26 cellular contexts compared by ENCODE assay signal in genomic region chr3:44048949-44049348, GRCh38.
"Had no signal": no experiment of that assay in that cellular context is flagged by ENCODE, and none has a peak within 500 bp of the region (broad histone marks: within the 10 kb centered on the region; RNA-seq: fewer than 3 reads in every experiment).

No MANE protein-coding gene starts in this region.

- H3K4me1 ChIP-seq: esophagus muscularis mucosa, prostate gland, sigmoid colon, stomach, tibial artery, uterus had no signal

- H3K36me3 Mint-ChIP-seq: activated CD4-positive, alpha-beta memory T cell treated with anti-CD3 and anti-CD28 coated beads for 36 hours; stimulated activated effector memory CD8-positive, alpha-beta T cell treated with anti-CD3 and anti-CD28 coated beads, Interleukin-12 subunit alpha, Interleukin-12 subunit beta, amount 100 ng/mL, for 72 hours had no signal

- H3K4me1 Mint-ChIP-seq: activated CD4-positive, alpha-beta T cell treated with anti-CD3 and anti-CD28 coated beads, Interleukin-2, amount 10 ng/mL, durations not matched to agents 24 days and 14 days; stimulated activated effector memory CD8-positive, alpha-beta T cell treated with anti-CD3 and anti-CD28 coated beads, Interleukin-12 subunit alpha, Interleukin-12 subunit beta, amount 100 ng/mL, for 72 hours had no signal

- H3K36me3 ChIP-seq: esophagus muscularis mucosa, heart right ventricle, neutrophil, prostate gland, sigmoid colon, stomach, tibial artery, uterus had no signal

- ATAC-seq: foreskin keratinocyte, heart right ventricle, T-helper 17 cell had no signal

- H3K9me3 Mint-ChIP-seq: activated CD4-positive, alpha-beta memory T cell treated with anti-CD3 and anti-CD28 coated beads for 36 hours; activated CD4-positive, alpha-beta T cell treated with anti-CD3 and anti-CD28 coated beads, Interleukin-2, amount 10 ng/mL, durations not matched to agents 24 days and 14 days; activated T-helper 1 cell treated with anti-CD3 and anti-CD28 coated beads, Interleukin-12 subunit alpha, Interleukin-12 subunit beta, Interleukin-2, Interleukin-4 antibody, amounts not matched to agents 30 ng/mL and 10 ng/mL and 1 ng/mL, durations not matched to agents 14 hours and 24 hours and 36 hours; nephron progenitor cell; stimulated activated effector memory CD8-positive, alpha-beta T cell treated with anti-CD3 and anti-CD28 coated beads, Interleukin-12 subunit alpha, Interleukin-12 subunit beta, amount 100 ng/mL, for 72 hours had no signal

- DNase-seq: activated CD4-positive, alpha-beta memory T cell treated with anti-CD3 and anti-CD28 coated beads for 36 hours; activated CD4-positive, alpha-beta T cell treated with anti-CD3 and anti-CD28 coated beads, Interleukin-2, amount 10 ng/mL, durations not matched to agents 24 days and 14 days; activated CD4-positive, CD25-positive, alpha-beta regulatory T cell treated with anti-CD3 and anti-CD28 coated beads, Interleukin-2, amount 50 U/mL, for 72 hours; activated CD8-positive, alpha-beta memory T cell treated with anti-CD3 and anti-CD28 coated beads, Interleukin-2, amount 50 U/mL, for 4 hours; activated gamma-delta T cell; activated naive CD4-positive, alpha-beta T cell treated with anti-CD3 and anti-CD28 coated beads, Interleukin-2, amount 50 U/mL, for 16 hours; activated T-cell treated with anti-CD3 and anti-CD28 coated beads, Interleukin-2, amount 50 U/mL, for 1 hour; amniotic stem cell; dermis blood vessel endothelial cell; effector CD4-positive, alpha-beta T cell; heart right ventricle; nephron progenitor cell; sigmoid colon; small intestine; stimulated activated CD4-positive, alpha-beta T cell treated with anti-CD3 and anti-CD28 coated beads, Interleukin-4, amount 100 ng/mL, for 24 hours; stomach; T-helper 17 cell; T1000; tibial artery; uterus had no signal

- H3K4me3 Mint-ChIP-seq: activated CD4-positive, alpha-beta memory T cell treated with anti-CD3 and anti-CD28 coated beads for 36 hours; activated CD4-positive, alpha-beta T cell treated with anti-CD3 and anti-CD28 coated beads, Interleukin-2, amount 10 ng/mL, durations not matched to agents 24 days and 14 days; activated T-helper 1 cell treated with anti-CD3 and anti-CD28 coated beads, Interleukin-12 subunit alpha, Interleukin-12 subunit beta, Interleukin-2, Interleukin-4 antibody, amounts not matched to agents 30 ng/mL and 10 ng/mL and 1 ng/mL, durations not matched to agents 14 hours and 24 hours and 36 hours; nephron progenitor cell; stimulated activated effector memory CD8-positive, alpha-beta T cell treated with anti-CD3 and anti-CD28 coated beads, Interleukin-12 subunit alpha, Interleukin-12 subunit beta, amount 100 ng/mL, for 72 hours; T-helper 17 cell had no signal

- H3K4me3 ChIP-seq: esophagus muscularis mucosa, heart right ventricle, prostate gland, sigmoid colon, stomach, tibial artery, uterus had no signal

- H3K27ac Mint-ChIP-seq: activated CD4-positive, alpha-beta memory T cell treated with anti-CD3 and anti-CD28 coated beads for 36 hours; activated CD4-positive, alpha-beta T cell treated with anti-CD3 and anti-CD28 coated beads, Interleukin-2, amount 10 ng/mL, durations not matched to agents 24 days and 14 days; activated T-helper 1 cell treated with anti-CD3 and anti-CD28 coated beads, Interleukin-12 subunit alpha, Interleukin-12 subunit beta, Interleukin-2, Interleukin-4 antibody, amounts not matched to agents 30 ng/mL and 10 ng/mL and 1 ng/mL, durations not matched to agents 14 hours and 24 hours and 36 hours; nephron progenitor cell; stimulated activated effector memory CD8-positive, alpha-beta T cell treated with anti-CD3 and anti-CD28 coated beads, Interleukin-12 subunit alpha, Interleukin-12 subunit beta, amount 100 ng/mL, for 72 hours; T-helper 17 cell had no signal

- H3K27ac ChIP-seq: esophagus muscularis mucosa, foreskin keratinocyte, heart right ventricle, neutrophil, prostate gland, sigmoid colon, stomach, tibial artery, uterus had no signal

- H3K27me3 ChIP-seq: foreskin keratinocyte, sigmoid colon, uterus had no signal

- H3K9me3 ChIP-seq: esophagus muscularis mucosa, heart right ventricle, neutrophil, prostate gland, sigmoid colon, stomach, tibial artery, uterus had no signal
